ENCODE assay signal across 1 cellular context in genomic region chr20:9508696-9509178, GRCh38.
TF ChIP-seq lines count a peak whose summit lies in the region.

No MANE protein-coding gene starts in this region.

TF ChIP-seq in HepG2, 621 proteins besides CTCF, POLR2A, EP300 and RAD21:
- no peak for TF ChIP-seq ZSCAN31 (CRISPR knock-in tag; IDR thresholded peaks at IDR 0.05; ENCODE audit: low read depth)
- TF ChIP-seq ZNF644 (CRISPR knock-in tag; IDR thresholded peaks at IDR 0.05; ENCODE audit: low read depth): no peak
- TF ChIP-seq FOSL2 (CRISPR knock-in tag; IDR thresholded peaks at IDR 0.05): no peak
- no peak for TF ChIP-seq HES4 (CRISPR knock-in tag; IDR thresholded peaks at IDR 0.05; ENCODE audit: borderline replicate concordance)
- TF ChIP-seq AGO2 (optimal IDR thresholded peaks at IDR 0.05; ENCODE audit: low read depth, low read length): no peak
- peak; percentile 31 for TF ChIP-seq HNRNPLL (IDR thresholded peaks at IDR 0.05; ENCODE audit: low read depth, low read length, poor library complexity, severe bottlenecking)
- TF ChIP-seq POLR2AphosphoS5 (IDR thresholded peaks at IDR 0.05; ENCODE audit: low read depth, low read length): no peak
